Comparison of ENCODE assay signal across 18 cellular contexts in genomic region chr1:6389971-6390370, GRCh38. TPM values are rescaled to one million over a fixed set of nuclear protein-coding genes. Genes with fewer than 3 reads are reported as not detected.
DNase-seq lines count a peak whose midpoint lies in the region; ATAC-seq and TF ChIP-seq lines count a peak whose summit lies in the region.
"Had no signal": no experiment of that assay in that cellular context is flagged by ENCODE, and none has a peak within 500 bp of the region (broad histone marks: within the 10 kb centered on the region; RNA-seq: fewer than 3 reads in every experiment).

No MANE protein-coding gene starts in this region.

- ATAC-seq in WTC11 (no peak), GM18909 (IDR thresholded peaks at IDR 0.05; ENCODE audit: poor library complexity, unreplicated experiment) (no peak)
- no peak for ATAC-seq in naive thymus-derived CD8-positive, alpha-beta T cell
- ATAC-seq in CD8-positive, alpha-beta T cell, result no peak
- ATAC-seq: HepG2, PC-3 had no signal

- peaks cover 5% of the 10 kb centered on the region; the same call in 1 of the 2 replicates for H3K9me3 Mint-ChIP-seq in WTC11
- no peaks in the 10 kb centered on the region for H3K9me3 Mint-ChIP-seq in progenitor cell of endocrine pancreas (ENCODE audit: low read depth)
- no peaks in the 10 kb centered on the region for H3K9me3 Mint-ChIP-seq in naive thymus-derived CD8-positive, alpha-beta T cell
- H3K9me3 Mint-ChIP-seq in CD8-positive, alpha-beta T cell, result no peaks in the 10 kb centered on the region
- H3K9me3 Mint-ChIP-seq: T-helper 1 cell treated with Interleukin-12 subunit alpha and Interleukin-12 subunit beta and Interleukin-4 antibody, amounts not matched to agents 30 μg/mL and 1 μg/mL, for 36 hours had no signal

- H3K27me3 Mint-ChIP-seq in WTC11 (ENCODE audit: low read depth), result peaks cover 4% of the 10 kb centered on the region
- H3K27me3 Mint-ChIP-seq in progenitor cell of endocrine pancreas, result peaks cover 8% of the 10 kb centered on the region
- no peaks in the 10 kb centered on the region for H3K27me3 Mint-ChIP-seq in naive thymus-derived CD8-positive, alpha-beta T cell
- H3K27me3 Mint-ChIP-seq in CD8-positive, alpha-beta T cell (ENCODE audit: low read depth), result no peaks in the 10 kb centered on the region

- TF ChIP-seq CTCF in GM10266 (IDR thresholded peaks at IDR 0.05; ENCODE audit: control insufficient read depth, insufficient read depth, low read depth, missing control alignments) (no peak), WTC11 (IDR thresholded peaks at IDR 0.05) (no peak), progenitor cell of endocrine pancreas (IDR thresholded peaks at IDR 0.05; ENCODE audit: unreplicated experiment) (no peak)
- no peak for TF ChIP-seq CTCF in CD8-positive, alpha-beta T cell (IDR thresholded peaks at IDR 0.05)

- intact Hi-C loops in CD8-positive, alpha-beta T cell (cut with DNase I, micrococcal nuclease), result loop anchor here in 1 of 2 experiments (5.0 kb wide), 1 partner anchor 397 kb away; the partner anchor contains the start of gene CAMTA1

- H3K4me1 Mint-ChIP-seq in WTC11, result peaks cover 45% of the 10 kb centered on the region
- H3K4me1 Mint-ChIP-seq in progenitor cell of endocrine pancreas (ENCODE audit: low read depth), result peaks cover 12% of the 10 kb centered on the region
- peaks cover 14 to 20% (median 18%) of the 10 kb centered on the region in 4 donors for H3K4me1 Mint-ChIP-seq in naive thymus-derived CD8-positive, alpha-beta T cell
- H3K4me1 Mint-ChIP-seq in CD8-positive, alpha-beta T cell (ENCODE audit: low read depth), result peaks cover 18% of the 10 kb centered on the region

- H3K27ac Mint-ChIP-seq in WTC11 (peak overlapping the region; percentile 95), progenitor cell of endocrine pancreas (peak overlapping the region; percentile 25)
- peak overlapping the region in 1 of 10 donors; percentile 58 for H3K27ac Mint-ChIP-seq in naive thymus-derived CD8-positive, alpha-beta T cell
- no peak overlapping the region for H3K27ac Mint-ChIP-seq in CD8-positive, alpha-beta T cell
- H3K27ac Mint-ChIP-seq: T-helper 1 cell treated with Interleukin-12 subunit alpha and Interleukin-12 subunit beta and Interleukin-4 antibody, amounts not matched to agents 30 μg/mL and 1 μg/mL, for 36 hours had no signal

- peaks cover 15% of the 10 kb centered on the region for H3K4me1 ChIP-seq in CD8-positive, alpha-beta T cell (ENCODE audit: insufficient read depth, low read length)

- no peak overlapping the region for H3K4me3 ChIP-seq in CD8-positive, alpha-beta T cell (ENCODE audit: low read depth, low read length)

- peak; percentile 5 for DNase-seq in GM10266 (ENCODE audit: extremely low spot score)
- peak; percentile 73 for DNase-seq in NCI-H187 treated with DMSO at 0.1 percent for 48 hours (lab: John Stamatoyannopoulos, UW)
- no peak for DNase-seq in WTC11 (ENCODE audit: low spot score)
- DNase-seq in progenitor cell of endocrine pancreas (ENCODE audit: low spot score, unreplicated experiment), result no peak
- DNase-seq in naive thymus-derived CD8-positive, alpha-beta T cell, result no peak
- DNase-seq in CD8-positive, alpha-beta T cell, result no peak
- DNase-seq: ACHN, EL, KG1, NCI-H1092, NCI-H524, NCI-H82, PC-3 had no signal

- no peak overlapping the region for H3K27ac ChIP-seq in CD8-positive, alpha-beta T cell (ENCODE audit: low read depth, low read length)
- H3K27ac ChIP-seq: C4-2B had no signal

- no peaks in the 10 kb centered on the region for H3K36me3 ChIP-seq in CD8-positive, alpha-beta T cell (ENCODE audit: insufficient read depth, low read length)

- POLR2A ChIA-PET in WTC11 (lab: Charles Lee), result interaction anchor here (1.1 kb wide), 1 partner anchor 9 kb away, joined by 3 read pairs; no protein-coding TSS in a partner anchor
- POLR2A ChIA-PET in naive thymus-derived CD8-positive, alpha-beta T cell (lab: Charles Lee), result no interaction called here
- POLR2A ChIA-PET in CD8-positive, alpha-beta T cell (lab: Charles Lee), result no interaction called here

- H3K27me3 ChIP-seq in CD8-positive, alpha-beta T cell (ENCODE audit: insufficient read depth, low read length), result no peaks in the 10 kb centered on the region

- H3K4me3 Mint-ChIP-seq in WTC11 (no peak overlapping the region), progenitor cell of endocrine pancreas (ENCODE audit: low read depth) (no peak overlapping the region)
- H3K4me3 Mint-ChIP-seq in naive thymus-derived CD8-positive, alpha-beta T cell, result no peak overlapping the region
- H3K4me3 Mint-ChIP-seq in CD8-positive, alpha-beta T cell, result no peak overlapping the region
- H3K4me3 Mint-ChIP-seq: T-helper 1 cell treated with Interleukin-12 subunit alpha and Interleukin-12 subunit beta and Interleukin-4 antibody, amounts not matched to agents 30 μg/mL and 1 μg/mL, for 36 hours had no signal

- CTCF ChIA-PET in WTC11 (lab: Charles Lee), result interaction anchor here (0.8 kb wide), 1 partner anchor 144 kb away, joined by 3 read pairs; no protein-coding TSS in a partner anchor
- CTCF ChIA-PET in CD8-positive, alpha-beta T cell (lab: Charles Lee), result interaction anchor here (1.0 to 1.3 kb wide), 2 partner anchors 15 to 144 kb away, joined by 3 to 5 read pairs; no protein-coding TSS in a partner anchor

- H3K9me3 ChIP-seq in CD8-positive, alpha-beta T cell (ENCODE audit: low read length), result no peaks in the 10 kb centered on the region

- peaks cover 3% of the 10 kb centered on the region; the same call in 1 of the 2 replicates for H3K36me3 Mint-ChIP-seq in WTC11
- no peaks in the 10 kb centered on the region for H3K36me3 Mint-ChIP-seq in progenitor cell of endocrine pancreas (ENCODE audit: insufficient read depth)
- no peaks in the 10 kb centered on the region for H3K36me3 Mint-ChIP-seq in naive thymus-derived CD8-positive, alpha-beta T cell
- H3K36me3 Mint-ChIP-seq in CD8-positive, alpha-beta T cell, result no peaks in the 10 kb centered on the region

TF ChIP-seq in WTC11, 78 proteins besides CTCF, POLR2A, EP300 and RAD21 (continues in another document):
- TF ChIP-seq OVOL2 (CRISPR knock-in tag; IDR thresholded peaks at IDR 0.05; ENCODE audit: borderline replicate concordance) (no peak), NR1H2 (CRISPR knock-in tag; IDR thresholded peaks at IDR 0.05) (no peak), FOXJ3 (CRISPR knock-in tag; IDR thresholded peaks at IDR 0.05; ENCODE audit: borderline replicate concordance) (no peak), NR3C1 (CRISPR knock-in tag; conservative IDR thresholded peaks at IDR 0.05; ENCODE audit: low read depth) (no peak), CREB1 (CRISPR knock-in tag; IDR thresholded peaks at IDR 0.05) (no peak), ERG (CRISPR knock-in tag; IDR thresholded peaks at IDR 0.05) (no peak), FOXP4 (CRISPR knock-in tag; IDR thresholded peaks at IDR 0.05) (no peak)

RNA-seq across cellular contexts. Expression of gene ACOT7, which starts 3.6 kb away (rescaled TPM):
- total RNA-seq in WTC11 (2021), result 133 to 151 TPM (median 137 TPM) in 3 replicates
- 30.2 and 30.3 TPM in 2 replicates for total RNA-seq in progenitor cell of endocrine pancreas
- 1 to 10 TPM; 4.3 to 4.9 TPM for total RNA-seq in naive thymus-derived CD8-positive, alpha-beta T cell
- 1 to 10 TPM; 5.6 to 9.4 (median 7.8) TPM for polyA plus RNA-seq in naive thymus-derived CD8-positive, alpha-beta T cell
- 1 to 10 TPM; 2.8 to 3.1 TPM for total RNA-seq in CD8-positive, alpha-beta T cell

RNA-seq across cellular contexts. Expression of gene HES2, which starts 29.7 kb away (rescaled TPM):
- total RNA-seq in WTC11 (2021) (1.9 to 2.7 TPM (median 1.9 TPM) in 3 replicates), progenitor cell of endocrine pancreas (0.07 and 0.12 TPM in 2 replicates)
- total RNA-seq in naive thymus-derived CD8-positive, alpha-beta T cell, result not detected
- not detected for polyA plus RNA-seq in naive thymus-derived CD8-positive, alpha-beta T cell
- not detected for total RNA-seq in CD8-positive, alpha-beta T cell
- total RNA-seq: H4 had no signal

RNA-seq across cellular contexts. Expression of gene ESPN, which starts 34.6 kb away (rescaled TPM):
- total RNA-seq in WTC11 (2021) (46.1 to 70.3 TPM (median 68.1 TPM) in 3 replicates), progenitor cell of endocrine pancreas (49.5 and 54.0 TPM in 2 replicates)
- total RNA-seq in naive thymus-derived CD8-positive, alpha-beta T cell, result 1 to 10 TPM; 2.3 to 2.4 TPM
- polyA plus RNA-seq in naive thymus-derived CD8-positive, alpha-beta T cell, result under 1 TPM; 0.12 to 0.81 (median 0.15) TPM
- 1 to 10 TPM; 2.7 to 5.5 TPM for total RNA-seq in CD8-positive, alpha-beta T cell
- total RNA-seq: H4 had no signal

Comparison
In these comparisons a context has a peak if more than half of its experiments do, and no peak if none do; other contexts are left out.
1. DNase-seq: peak in GM10266 (single experiment) and NCI-H187 treated with DMSO at 0.1 percent for 48 hours (single experiment); none in WTC11 (single experiment), progenitor cell of endocrine pancreas (single experiment), naive thymus-derived CD8-positive, alpha-beta T cell (0 of 10) and CD8-positive, alpha-beta T cell (0 of 7).